Comparison of ENCODE assay signal across 1 cellular context in the genomic region with DNA sequence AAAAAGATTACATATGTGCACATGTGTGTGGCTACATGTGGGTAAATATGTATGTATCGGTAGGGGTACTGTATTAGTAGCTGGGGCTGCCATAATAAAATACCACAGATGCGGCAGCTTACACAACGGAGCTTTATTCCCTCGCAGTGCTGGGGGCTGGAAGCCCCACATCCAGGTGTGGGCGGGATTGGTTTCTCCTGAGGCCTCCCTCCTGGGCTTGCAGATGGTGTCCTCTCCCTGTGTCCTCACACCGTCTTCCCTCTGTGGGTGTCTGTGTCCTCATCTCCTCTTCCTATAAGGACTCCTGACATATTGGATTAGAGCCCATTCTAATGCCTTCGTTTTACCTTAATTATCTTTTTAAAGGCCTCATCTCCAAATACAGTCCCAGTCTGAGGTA.
TF ChIP-seq lines count a peak whose summit lies in the region.

No MANE protein-coding gene starts in this region.

TF ChIP-seq in SK-N-SH treated with all-trans-retinoic acid at 6 μM for 48 hours, 23 proteins besides CTCF, POLR2A, EP300 and RAD21 (continued from another document):
- TF ChIP-seq, protein P1, sequence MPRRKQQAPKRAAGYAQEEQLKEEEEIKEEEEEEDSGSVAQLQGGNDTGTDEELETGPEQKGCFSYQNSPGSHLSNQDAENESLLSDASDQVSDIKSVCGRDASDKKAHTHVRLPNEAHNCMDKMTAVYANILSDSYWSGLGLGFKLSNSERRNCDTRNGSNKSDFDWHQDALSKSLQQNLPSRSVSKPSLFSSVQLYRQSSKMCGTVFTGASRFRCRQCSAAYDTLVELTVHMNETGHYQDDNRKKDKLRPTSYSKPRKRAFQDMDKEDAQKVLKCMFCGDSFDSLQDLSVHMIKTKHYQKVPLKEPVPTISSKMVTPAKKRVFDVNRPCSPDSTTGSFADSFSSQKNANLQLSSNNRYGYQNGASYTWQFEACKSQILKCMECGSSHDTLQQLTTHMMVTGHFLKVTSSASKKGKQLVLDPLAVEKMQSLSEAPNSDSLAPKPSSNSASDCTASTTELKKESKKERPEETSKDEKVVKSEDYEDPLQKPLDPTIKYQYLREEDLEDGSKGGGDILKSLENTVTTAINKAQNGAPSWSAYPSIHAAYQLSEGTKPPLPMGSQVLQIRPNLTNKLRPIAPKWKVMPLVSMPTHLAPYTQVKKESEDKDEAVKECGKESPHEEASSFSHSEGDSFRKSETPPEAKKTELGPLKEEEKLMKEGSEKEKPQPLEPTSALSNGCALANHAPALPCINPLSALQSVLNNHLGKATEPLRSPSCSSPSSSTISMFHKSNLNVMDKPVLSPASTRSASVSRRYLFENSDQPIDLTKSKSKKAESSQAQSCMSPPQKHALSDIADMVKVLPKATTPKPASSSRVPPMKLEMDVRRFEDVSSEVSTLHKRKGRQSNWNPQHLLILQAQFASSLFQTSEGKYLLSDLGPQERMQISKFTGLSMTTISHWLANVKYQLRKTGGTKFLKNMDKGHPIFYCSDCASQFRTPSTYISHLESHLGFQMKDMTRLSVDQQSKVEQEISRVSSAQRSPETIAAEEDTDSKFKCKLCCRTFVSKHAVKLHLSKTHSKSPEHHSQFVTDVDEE (CRISPR knock-in tag; IDR thresholded peaks at IDR 0.05), result no peak
- TF ChIP-seq RARB (CRISPR knock-in tag; IDR thresholded peaks at IDR 0.05) (no peak), ZNF70 (CRISPR knock-in tag; IDR thresholded peaks at IDR 0.05) (no peak), BACH2 (CRISPR knock-in tag; IDR thresholded peaks at IDR 0.05; ENCODE audit: borderline replicate concordance) (no peak), ZNF565 (CRISPR knock-in tag; conservative IDR thresholded peaks at IDR 0.05; ENCODE audit: low read depth) (no peak), ZFP3 (CRISPR knock-in tag; IDR thresholded peaks at IDR 0.05) (no peak)
